Comparison of ENCODE assay signal across 22 cellular contexts in the genomic region with DNA sequence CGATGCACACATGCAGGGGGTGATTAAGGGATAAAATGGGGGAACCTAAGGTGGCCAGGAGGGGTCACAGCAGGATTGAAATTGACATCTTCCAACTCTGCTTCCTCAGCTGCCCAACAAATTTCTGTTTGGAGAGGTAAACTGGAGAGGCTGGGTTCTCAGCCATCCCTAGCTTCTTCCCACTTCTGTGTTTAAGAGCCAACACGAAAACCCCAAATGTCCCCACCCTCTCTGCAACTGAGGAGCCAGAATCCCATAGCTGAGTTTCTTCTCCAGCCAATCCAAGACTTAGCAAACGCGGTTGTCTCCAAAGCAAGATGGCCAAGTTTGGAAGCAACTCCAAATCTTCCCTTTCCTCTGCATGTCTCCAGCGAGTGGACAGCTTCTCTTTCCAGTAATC.
"Had no signal": no experiment of that assay in that cellular context is flagged by ENCODE, and none has a peak within 500 bp of the region (broad histone marks: within the 10 kb centered on the region; RNA-seq: fewer than 3 reads in every experiment).

No MANE protein-coding gene starts in this region.

- H3K9me3 Mint-ChIP-seq: immature natural killer cell had no signal

- ATAC-seq: gastroesophageal sphincter; psoas muscle; stimulated activated effector memory CD8-positive, alpha-beta T cell treated with anti-CD3 and anti-CD28 coated beads, Interleukin-12 subunit alpha, Interleukin-12 subunit beta, amount 100 ng/mL, for 72 hours; stimulated activated naive CD8-positive, alpha-beta T cell treated with anti-CD3 and anti-CD28 coated beads, Interleukin-15, Interleukin-2, amounts not matched to agents 100 U/mL and 50 U/mL, for 24 hours; upper lobe of right lung had no signal

- H3K4me1 ChIP-seq: left lung, psoas muscle, upper lobe of right lung, vagina had no signal

- H3K4me3 ChIP-seq: esophagus muscularis mucosa, gastroesophageal sphincter, left lung, lung, psoas muscle, suprapubic skin, thyroid gland, upper lobe of right lung, vagina had no signal

- H3K36me3 Mint-ChIP-seq: immature natural killer cell; stimulated activated effector memory CD8-positive, alpha-beta T cell treated with anti-CD3 and anti-CD28 coated beads, Interleukin-12 subunit alpha, Interleukin-12 subunit beta, amount 100 ng/mL, for 72 hours had no signal

- H3K36me3 ChIP-seq: esophagus muscularis mucosa, gastroesophageal sphincter, left lung, neutrophil, suprapubic skin, thyroid gland, upper lobe of right lung, vagina had no signal

- H3K27ac Mint-ChIP-seq: immature natural killer cell; naive B cell; nephron progenitor cell; stimulated activated effector memory CD8-positive, alpha-beta T cell treated with anti-CD3 and anti-CD28 coated beads, Interleukin-12 subunit alpha, Interleukin-12 subunit beta, amount 100 ng/mL, for 72 hours had no signal

- H3K9me3 ChIP-seq: esophagus muscularis mucosa, gastroesophageal sphincter, left lung, neutrophil, psoas muscle, suprapubic skin, thyroid gland, upper lobe of right lung, vagina had no signal

- H3K27me3 ChIP-seq: esophagus muscularis mucosa, gastroesophageal sphincter, left lung, neutrophil, thyroid gland, vagina had no signal

- H3K4me3 Mint-ChIP-seq: immature natural killer cell; naive B cell; nephron progenitor cell; stimulated activated effector memory CD8-positive, alpha-beta T cell treated with anti-CD3 and anti-CD28 coated beads, Interleukin-12 subunit alpha, Interleukin-12 subunit beta, amount 100 ng/mL, for 72 hours had no signal

- H3K27ac ChIP-seq: epithelial cell of prostate, left lung, neutrophil, psoas muscle, suprapubic skin, upper lobe of right lung, vagina had no signal

- H3K4me1 Mint-ChIP-seq: immature natural killer cell; naive B cell; stimulated activated effector memory CD8-positive, alpha-beta T cell treated with anti-CD3 and anti-CD28 coated beads, Interleukin-12 subunit alpha, Interleukin-12 subunit beta, amount 100 ng/mL, for 72 hours had no signal

- DNase-seq: effector memory CD4-positive, alpha-beta T cell; glutamatergic neuron; immature natural killer cell; mesendoderm; naive B cell; nephron progenitor cell; psoas muscle; retina; small intestine; stimulated activated CD4-positive, alpha-beta T cell treated with anti-CD3 and anti-CD28 coated beads, Interleukin-12 subunit alpha, Interleukin-12 subunit beta, amount 100 ng/mL, for 4 hours; stimulated activated naive CD8-positive, alpha-beta T cell treated with anti-CD3 and anti-CD28 coated beads, Interleukin-15, Interleukin-2, amounts not matched to agents 100 U/mL and 50 U/mL, for 24 hours; thyroid gland; upper lobe of right lung had no signal
